9 cellular contexts compared by ENCODE assay signal in the genomic region with DNA sequence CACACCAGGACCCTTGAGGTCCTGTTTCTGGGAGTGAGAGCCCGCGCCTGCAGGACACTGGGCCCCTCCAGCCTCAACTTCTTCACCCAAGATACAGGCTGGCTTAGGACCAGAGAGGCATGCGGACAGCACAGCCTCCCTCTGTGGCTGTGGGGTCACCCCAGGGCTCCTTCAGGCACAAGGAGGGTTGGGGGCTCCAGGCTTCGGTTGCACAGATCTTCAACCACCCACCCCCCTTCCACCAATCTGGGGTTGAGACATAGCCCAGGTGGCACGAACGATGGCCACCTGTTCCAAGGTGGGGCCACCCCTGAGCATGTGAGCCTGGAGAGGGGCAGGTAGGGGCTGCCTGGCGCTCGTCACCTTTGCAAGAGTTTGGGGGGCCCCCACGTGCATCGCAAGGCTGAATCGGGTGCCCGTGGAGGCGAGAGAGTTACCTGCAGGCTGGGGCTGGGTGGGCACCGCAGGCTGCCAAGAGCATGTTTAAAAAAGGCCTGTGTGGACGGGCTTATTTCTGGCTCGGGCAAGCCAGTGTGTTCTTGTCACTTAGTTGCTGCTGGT. TPM values are rescaled to one million over a fixed set of nuclear protein-coding genes. Genes with fewer than 3 reads are reported as not detected.
DNase-seq lines count a peak whose midpoint lies in the region; ATAC-seq and TF ChIP-seq lines count a peak whose summit lies in the region.
"Had no signal": no experiment of that assay in that cellular context is flagged by ENCODE, and none has a peak within 500 bp of the region (broad histone marks: within the 10 kb centered on the region; RNA-seq: fewer than 3 reads in every experiment).

No MANE protein-coding gene starts in this region.

- peak overlapping the region; percentile 96 for H3K4me2 ChIP-seq in neural progenitor cell

- no peaks in the 10 kb centered on the region for H3K27me3 ChIP-seq in endocrine pancreas (ENCODE audit: control insufficient read depth, insufficient read depth, low read length)
- no peaks in the 10 kb centered on the region for H3K27me3 ChIP-seq in neural progenitor cell

- TF ChIP-seq CTCF in C4-2B (conservative IDR thresholded peaks at IDR 0.05) (no peak), NB4 (IDR thresholded peaks at IDR 0.05; ENCODE audit: low read depth, low read length) (no peak), neural progenitor cell (IDR thresholded peaks at IDR 0.05) (no peak)

- ATAC-seq in GM18873 (IDR thresholded peaks at IDR 0.05; ENCODE audit: low FRiP score, unreplicated experiment) (no peak), GM21528 (IDR thresholded peaks at IDR 0.05; ENCODE audit: low FRiP score, unreplicated experiment) (no peak)

- H3K36me3 ChIP-seq in endocrine pancreas (ENCODE audit: control insufficient read depth, insufficient read depth, low read length) (no peaks in the 10 kb centered on the region), neural progenitor cell (no peaks in the 10 kb centered on the region)

- peaks cover 5% of the 10 kb centered on the region for H3K27me3 Mint-ChIP-seq in neural progenitor cell (ENCODE audit: insufficient read depth, low read depth)

- no peak for TF ChIP-seq POLR2A in NB4 (IDR thresholded peaks at IDR 0.05; ENCODE audit: extremely low read depth, insufficient read length)

- H3K4me1 ChIP-seq in endocrine pancreas (ENCODE audit: control insufficient read depth, insufficient read depth, low read length): no peaks in the 10 kb centered on the region
- H3K4me1 ChIP-seq in neural progenitor cell: peaks cover 8% of the 10 kb centered on the region

- peak overlapping the region; percentile 50 for H3K4me3 ChIP-seq in NB4 (ENCODE audit: low read depth, low read length)
- H3K4me3 ChIP-seq in endocrine pancreas (ENCODE audit: control insufficient read depth, insufficient read depth, low read length): no peak overlapping the region
- peak overlapping the region; percentile 95 for H3K4me3 ChIP-seq in neural progenitor cell

- peaks cover 16% of the 10 kb centered on the region for H3K4me1 Mint-ChIP-seq in neural progenitor cell

- no peaks in the 10 kb centered on the region for H3K9me3 ChIP-seq in endocrine pancreas (ENCODE audit: control insufficient read depth, low read length)
- H3K9me3 ChIP-seq in neural progenitor cell (ENCODE audit: low read depth): no peaks in the 10 kb centered on the region

- H2AFZ ChIP-seq in neural progenitor cell (replicated peaks): no peak overlapping the region

- H3K27ac Mint-ChIP-seq in neural progenitor cell: no peak overlapping the region

- H3K79me2 ChIP-seq in neural progenitor cell (ENCODE audit: low read depth): peaks cover 14% of the 10 kb centered on the region

- H3K27ac ChIP-seq in C4-2B (peak overlapping the region; percentile 72), neural progenitor cell (no peak overlapping the region)

- peaks cover 65% of the 10 kb centered on the region for H4K20me1 ChIP-seq in neural progenitor cell (ENCODE audit: low read depth)

- H3F3A ChIP-seq in neural progenitor cell (ENCODE audit: low read depth): peaks cover 36% of the 10 kb centered on the region

- H3K9ac ChIP-seq in endocrine pancreas (ENCODE audit: control insufficient read depth, insufficient read depth, low read length) (peak overlapping the region; percentile 27), neural progenitor cell (no peak overlapping the region)

- H3K4me3 Mint-ChIP-seq in neural progenitor cell: peak overlapping the region; percentile 83

- no peaks in the 10 kb centered on the region for H3K9me3 Mint-ChIP-seq in neural progenitor cell

- no peak for DNase-seq in NB4 (ENCODE audit: low read depth)
- no peak for DNase-seq in neural progenitor cell (ENCODE audit: low spot score)
- DNase-seq in HUDEP-2 (lab: John Stamatoyannopoulos, UW; ENCODE audit: unreplicated experiment in 76 of 76): no peak
- no peak for DNase-seq in DMS114 treated with DMSO at 0.1 percent for 48 hours (lab: John Stamatoyannopoulos, UW; ENCODE audit: unreplicated experiment)
- DNase-seq: activated effector memory CD4-positive, alpha-beta T cell treated with Interleukin-2 at 50 U/mL for 16 hours had no signal

- peaks cover 2% of the 10 kb centered on the region for H3K36me3 Mint-ChIP-seq in neural progenitor cell

RNA-seq across cellular contexts. Expression of a gene that starts 1.2 kb away (rescaled TPM):
- total RNA-seq in neural progenitor cell (ENCODE audit: low replicate concordance): 7.1 and 11.4 TPM in 2 replicates

RNA-seq across cellular contexts. Expression of a gene that starts 15.7 kb away (rescaled TPM):
- total RNA-seq in neural progenitor cell (ENCODE audit: low replicate concordance): 24.3 and 39.7 TPM in 2 replicates

RNA-seq across cellular contexts. Expression of a gene that starts 16.9 kb away (rescaled TPM):
- 874 and 918 TPM in 2 replicates for total RNA-seq in neural progenitor cell (ENCODE audit: low replicate concordance)

RNA-seq across cellular contexts. Expression of a gene that starts 18.1 kb away (rescaled TPM):
- total RNA-seq in neural progenitor cell (ENCODE audit: low replicate concordance): not detected in 2 replicates

RNA-seq across cellular contexts. Expression of a gene that starts 52.7 kb away (rescaled TPM):
- total RNA-seq in neural progenitor cell (ENCODE audit: low replicate concordance): 29.1 and 39.7 TPM in 2 replicates
